In the genomic region with DNA sequence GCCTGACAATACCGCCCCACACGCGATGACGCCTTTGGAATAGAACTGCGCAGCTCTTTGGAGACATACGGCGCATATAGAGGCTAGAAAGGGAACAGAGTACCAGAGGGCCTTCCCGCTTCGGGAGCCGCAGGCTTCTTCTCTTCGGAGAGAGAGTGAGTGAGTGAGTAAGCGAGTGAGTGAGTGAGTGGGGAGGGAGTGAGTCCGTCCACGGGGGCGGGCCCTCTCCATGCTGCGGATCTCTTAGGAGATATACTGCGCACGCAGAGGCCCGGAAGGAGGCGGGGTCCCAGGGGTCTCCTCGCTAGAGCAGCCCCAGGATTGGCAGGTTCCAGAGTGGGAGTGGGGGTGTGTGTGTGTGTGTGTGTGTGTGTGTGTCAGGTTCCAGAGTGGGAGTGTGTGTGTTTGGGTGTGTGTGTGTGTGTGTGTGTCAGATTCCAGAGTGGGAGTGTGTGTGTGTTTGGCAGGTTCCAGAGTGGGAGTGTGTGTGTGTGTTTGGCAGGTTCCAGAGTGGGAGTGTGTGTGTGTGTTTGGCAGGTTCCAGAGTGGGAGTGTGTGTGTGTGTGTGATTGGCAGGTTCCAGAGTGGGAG, we compare ENCODE assay signal across 8 cellular contexts.
A peak's percentile ranks its signal among the peaks of the same experiment; 100 is the strongest.
DNase-seq lines count a peak whose midpoint lies in the region; ATAC-seq lines count a peak whose summit lies in the region.

No MANE protein-coding gene starts in this region.

- H3K4me1 Mint-ChIP-seq in central memory CD8-positive, alpha-beta T cell = peaks cover 20% of the 10 kb centered on the region

- H3K27ac Mint-ChIP-seq in central memory CD8-positive, alpha-beta T cell (ENCODE audit: low read depth) = peak overlapping the region; percentile 99

- no peaks in the 10 kb centered on the region for H3K9me3 Mint-ChIP-seq in central memory CD8-positive, alpha-beta T cell

- peaks cover 9% of the 10 kb centered on the region for H3K27me3 Mint-ChIP-seq in central memory CD8-positive, alpha-beta T cell

- H3K36me3 Mint-ChIP-seq in central memory CD8-positive, alpha-beta T cell (ENCODE audit: insufficient read depth) = peaks cover 14% of the 10 kb centered on the region

- DNase-seq in DMS 273 (lab: John Stamatoyannopoulos, UW; ENCODE audit: unreplicated experiment) (peak; percentile 77), DMS 273 treated with DMSO at 0.1 percent for 48 hours (lab: John Stamatoyannopoulos, UW) (no peak), NCI-H2196 treated with DMSO at 0.1 percent for 48 hours (lab: John Stamatoyannopoulos, UW; ENCODE audit: unreplicated experiment) (peak; percentile 78), iris pigment epithelial cell (ENCODE audit: low read depth) (peak; percentile 98), smooth muscle cell of the brain vasculature (ENCODE audit: low read depth, low spot score) (peak; percentile 69)
- peak; percentile 78 for DNase-seq in activated CD4-positive, CD25-positive, alpha-beta regulatory T cell treated with anti-CD3 and anti-CD28 coated beads, Interleukin-2, amount 50 U/mL, for 72 hours
- DNase-seq in central memory CD8-positive, alpha-beta T cell (ENCODE audit: low spot score in 2 of 2) = peak; percentile 60 to 73

- ATAC-seq in HG02981 (IDR thresholded peaks at IDR 0.05; ENCODE audit: unreplicated experiment) = peak; percentile 54
- peak; percentile 67 for ATAC-seq in central memory CD8-positive, alpha-beta T cell (replicated peaks; ENCODE audit: extremely low read depth, poor library complexity, severe bottlenecking)

- peak overlapping the region; percentile 86 for H3K4me3 Mint-ChIP-seq in central memory CD8-positive, alpha-beta T cell
